In genomic region chr16:10736926-10737625, GRCh38 we compare ENCODE assay signal across 8 cellular contexts. TPM values are rescaled to one million over a fixed set of nuclear protein-coding genes. Genes with fewer than 3 reads are reported as not detected.
DNase-seq lines count a peak whose midpoint lies in the region; ATAC-seq and TF ChIP-seq lines count a peak whose summit lies in the region.

No MANE protein-coding gene starts in this region.

- no peak overlapping the region for H3K4me3 Mint-ChIP-seq in activated T-cell treated with anti-CD3 and anti-CD28 coated beads, Interleukin-2, amount 50 U/mL, for 24 hours
- H3K4me3 Mint-ChIP-seq in naive thymus-derived CD4-positive, alpha-beta T cell, result peak overlapping the region in 9 of 10 donors; percentile 13 to 76 (median 62)
- peak overlapping the region; percentile 42 for H3K4me3 Mint-ChIP-seq in stimulated activated naive CD8-positive, alpha-beta T cell treated with anti-CD3 and anti-CD28 coated beads, Interleukin-15, Interleukin-2, amounts not matched to agents 100 ng/mL and 50 ng/mL, for 24 hours

- H3K4me1 ChIP-seq in Panc1 (ENCODE audit: control insufficient read depth, insufficient read depth, low read length) (peaks cover 15% of the 10 kb centered on the region), esophagus squamous epithelium (peaks cover 10 to 30% (median 23%) of the 10 kb centered on the region in 3 donors)
- H3K4me1 ChIP-seq in naive thymus-derived CD4-positive, alpha-beta T cell (ENCODE audit: control insufficient read depth in 2 of 2, insufficient read depth in 2 of 2, low read length in 2 of 2), result peaks cover 0 to 4% of the 10 kb centered on the region in 2 donors

- ATAC-seq in Panc1 (peak; percentile 77), GM21360 (IDR thresholded peaks at IDR 0.05; ENCODE audit: unreplicated experiment) (no peak)
- peak; percentile 94 for ATAC-seq in naive thymus-derived CD4-positive, alpha-beta T cell

- H3K27ac ChIP-seq in Panc1 (ENCODE audit: low read length) (peak overlapping the region; percentile 75), esophagus squamous epithelium (peak overlapping the region; percentile 69 to 81 (median 78))
- no peak overlapping the region for H3K27ac ChIP-seq in naive thymus-derived CD4-positive, alpha-beta T cell (ENCODE audit: low read depth, low read length)

- TF ChIP-seq CTCF in GM13976 (IDR thresholded peaks at IDR 0.05; ENCODE audit: borderline replicate concordance, control extremely low read depth, extremely low read depth, insufficient read depth, missing control alignments) (peak; percentile 79), Panc1 (IDR thresholded peaks at IDR 0.05) (peak; percentile 91), esophagus squamous epithelium (IDR thresholded peaks at IDR 0.05) (peak; percentile 94 to 97 (median 96))

- peaks cover 39% of the 10 kb centered on the region for H3K4me1 Mint-ChIP-seq in activated T-cell treated with anti-CD3 and anti-CD28 coated beads, Interleukin-2, amount 50 U/mL, for 24 hours (ENCODE audit: low read depth)
- H3K4me1 Mint-ChIP-seq in naive thymus-derived CD4-positive, alpha-beta T cell, result peaks cover 0 to 34% (median 4%) of the 10 kb centered on the region in 7 donors
- peaks cover 38% of the 10 kb centered on the region for H3K4me1 Mint-ChIP-seq in stimulated activated naive CD8-positive, alpha-beta T cell treated with anti-CD3 and anti-CD28 coated beads, Interleukin-15, Interleukin-2, amounts not matched to agents 100 ng/mL and 50 ng/mL, for 24 hours (ENCODE audit: low read depth)

- DNase-seq in GM13976 (ENCODE audit: low spot score) (peak; percentile 79), KG1 (lab: John Stamatoyannopoulos, UW) (peak; percentile 67), Panc1 (ENCODE audit: low read depth, low spot score) (peak; percentile 68), esophagus squamous epithelium (lab: John Stamatoyannopoulos, UW) (no peak)
- DNase-seq in activated T-cell treated with anti-CD3 and anti-CD28 coated beads, Interleukin-2, amount 50 U/mL, for 24 hours, result peak; percentile 63
- peak; percentile 36 to 86 (median 74) for DNase-seq in naive thymus-derived CD4-positive, alpha-beta T cell

- no peaks in the 10 kb centered on the region for H3K36me3 ChIP-seq in Panc1 (ENCODE audit: control insufficient read depth, insufficient read depth, low read length)
- H3K36me3 ChIP-seq in esophagus squamous epithelium, result no peaks in the 10 kb centered on the region
- no peaks in the 10 kb centered on the region for H3K36me3 ChIP-seq in naive thymus-derived CD4-positive, alpha-beta T cell (ENCODE audit: control insufficient read depth in 2 of 3, insufficient read depth in 3 of 3, low read length in 3 of 3)

- H3K27me3 Mint-ChIP-seq in activated T-cell treated with anti-CD3 and anti-CD28 coated beads, Interleukin-2, amount 50 U/mL, for 24 hours, result no peaks in the 10 kb centered on the region
- peaks cover 0 to 5% (median 0%) of the 10 kb centered on the region in 5 donors for H3K27me3 Mint-ChIP-seq in naive thymus-derived CD4-positive, alpha-beta T cell
- H3K27me3 Mint-ChIP-seq in stimulated activated naive CD8-positive, alpha-beta T cell treated with anti-CD3 and anti-CD28 coated beads, Interleukin-15, Interleukin-2, amounts not matched to agents 100 ng/mL and 50 ng/mL, for 24 hours, result no peaks in the 10 kb centered on the region

- TF ChIP-seq POLR2A in esophagus squamous epithelium (IDR thresholded peaks at IDR 0.05), result no peak

- peak overlapping the region; percentile 45 to 69 for H3K4me3 ChIP-seq in Panc1 (ENCODE audit: low read depth in 2 of 2, low read length in 2 of 2)
- peak overlapping the region in 1 of 4 donors; percentile 16 for H3K4me3 ChIP-seq in esophagus squamous epithelium
- peak overlapping the region; percentile 13 for H3K4me3 ChIP-seq in naive thymus-derived CD4-positive, alpha-beta T cell (ENCODE audit: low read length)

- no peaks in the 10 kb centered on the region for H3K9me3 Mint-ChIP-seq in activated T-cell treated with anti-CD3 and anti-CD28 coated beads, Interleukin-2, amount 50 U/mL, for 24 hours
- H3K9me3 Mint-ChIP-seq in naive thymus-derived CD4-positive, alpha-beta T cell, result peaks cover 0 to 5% (median 2%) of the 10 kb centered on the region in 11 donors
- peaks cover 4% of the 10 kb centered on the region for H3K9me3 Mint-ChIP-seq in stimulated activated naive CD8-positive, alpha-beta T cell treated with anti-CD3 and anti-CD28 coated beads, Interleukin-15, Interleukin-2, amounts not matched to agents 100 ng/mL and 50 ng/mL, for 24 hours

- H3K9me3 ChIP-seq in Panc1 (ENCODE audit: control insufficient read depth, insufficient read depth, low read depth, low read length) (no peaks in the 10 kb centered on the region), esophagus squamous epithelium (no peaks in the 10 kb centered on the region)
- H3K9me3 ChIP-seq in naive thymus-derived CD4-positive, alpha-beta T cell (ENCODE audit: control insufficient read depth in 2 of 3, low read length in 3 of 3), result no peaks in the 10 kb centered on the region

- no peaks in the 10 kb centered on the region for H3K36me3 Mint-ChIP-seq in activated T-cell treated with anti-CD3 and anti-CD28 coated beads, Interleukin-2, amount 50 U/mL, for 24 hours (ENCODE audit: low read depth)
- peaks cover 0 to 4% (median 0%) of the 10 kb centered on the region in 5 donors for H3K36me3 Mint-ChIP-seq in naive thymus-derived CD4-positive, alpha-beta T cell
- no peaks in the 10 kb centered on the region for H3K36me3 Mint-ChIP-seq in stimulated activated naive CD8-positive, alpha-beta T cell treated with anti-CD3 and anti-CD28 coated beads, Interleukin-15, Interleukin-2, amounts not matched to agents 100 ng/mL and 50 ng/mL, for 24 hours (ENCODE audit: low read depth)

- BruUV-seq in Panc1 (replicated peaks; lab: Mats Ljungman, UMichigan), result no TSS peak

- WGBS in esophagus squamous epithelium, 2 donors, result 35 to 40% methylated on average over 15 of the region's 15 CpGs

- CTCF ChIA-PET in Panc1 (lab: Charles Lee), result interaction anchor here (0.6 to 2.5 kb wide), 10 partner anchors 105 to 555 kb away, joined by 3 to 13 read pairs (median 6); partner anchors contain the start of gene GRIN2A
- CTCF ChIA-PET in naive thymus-derived CD4-positive, alpha-beta T cell (lab: Charles Lee), result interaction anchor here (0.6 to 2.8 kb wide), 12 partner anchors 20 to 1833 kb away, joined by 3 to 33 read pairs (median 4); no protein-coding TSS in a partner anchor

- peak overlapping the region; percentile 82 for H3K27ac Mint-ChIP-seq in activated T-cell treated with anti-CD3 and anti-CD28 coated beads, Interleukin-2, amount 50 U/mL, for 24 hours
- H3K27ac Mint-ChIP-seq in naive thymus-derived CD4-positive, alpha-beta T cell, result peak overlapping the region in 8 of 9 donors; percentile 15 to 85 (median 64)
- peak overlapping the region; percentile 56 for H3K27ac Mint-ChIP-seq in stimulated activated naive CD8-positive, alpha-beta T cell treated with anti-CD3 and anti-CD28 coated beads, Interleukin-15, Interleukin-2, amounts not matched to agents 100 ng/mL and 50 ng/mL, for 24 hours

- intact Hi-C loops in Panc1 (cut with micrococcal nuclease; ENCODE audit: unreplicated experiment), result loop anchor here (1.0 to 10.0 kb wide), 3 partner anchors 185 to 422 kb away; no protein-coding TSS in a partner anchor
- intact Hi-C loops in esophagus squamous epithelium (cut with DNase I), result loop anchor here (2.0 kb wide), 1 partner anchor 214 kb away; no protein-coding TSS in a partner anchor
- intact Hi-C loops in naive thymus-derived CD4-positive, alpha-beta T cell (cut with micrococcal nuclease), result loop anchor here (1.0 to 5.0 kb wide), 8 partner anchors 68 to 481 kb away; no protein-coding TSS in a partner anchor

- H3K27me3 ChIP-seq in Panc1 (ENCODE audit: control insufficient read depth, insufficient read depth, low read length) (no peaks in the 10 kb centered on the region), esophagus squamous epithelium (no peaks in the 10 kb centered on the region)
- H3K27me3 ChIP-seq in naive thymus-derived CD4-positive, alpha-beta T cell (ENCODE audit: control insufficient read depth in 2 of 2, insufficient read depth in 2 of 2, low read length in 2 of 2), result no peaks in the 10 kb centered on the region

- in situ Hi-C loops in GM13976 (cut with MboI; ENCODE audit: low sequenced_read_pairs, unreplicated experiment), result loop anchor here (25.0 kb wide), 1 partner anchor 475 kb away; no protein-coding TSS in a partner anchor
- in situ Hi-C loops in Panc1 (cut with HindIII; ENCODE audit: low pct_unique_long_range_greater_than_20kb, low sequenced_read_pairs), result no loop called here

- POLR2A ChIA-PET in Panc1 (lab: Charles Lee), result no interaction called here
- POLR2A ChIA-PET in naive thymus-derived CD4-positive, alpha-beta T cell (lab: Charles Lee), result interaction anchor here (0.6 to 1.3 kb wide), 4 partner anchors 10 to 480 kb away, joined by 3 to 5 read pairs (median 4); no protein-coding TSS in a partner anchor

RNA-seq across cellular contexts. Expression of gene NUBP1, which starts 6.6 kb away (rescaled TPM):
- total RNA-seq in Panc1 (2021; ENCODE audit: unreplicated experiment), result 27.5 TPM
- 33.3 TPM for polyA plus RNA-seq in Panc1 (2012; ENCODE audit: insufficient read length)
- total RNA-seq in esophagus squamous epithelium, result 10 to 100 TPM; 18.9 to 25.6 (median 21.1) TPM
- 10 to 100 TPM; 24.0 to 30.0 (median 25.5) TPM for total RNA-seq in naive thymus-derived CD4-positive, alpha-beta T cell
- 10 to 100 TPM; 32.7 to 48.3 TPM for polyA plus RNA-seq in naive thymus-derived CD4-positive, alpha-beta T cell

RNA-seq across cellular contexts. Expression of gene TEKT5, which starts 42.3 kb away (rescaled TPM):
- total RNA-seq in Panc1 (2021; ENCODE audit: unreplicated experiment) (not detected), esophagus squamous epithelium (not detected)
- polyA plus RNA-seq in Panc1 (2012; ENCODE audit: insufficient read length), result not detected
- total RNA-seq in naive thymus-derived CD4-positive, alpha-beta T cell, result not detected
- polyA plus RNA-seq in naive thymus-derived CD4-positive, alpha-beta T cell, result under 1 TPM in 1 of 2 donors, not detected in 1; 0.68 TPM
